ENCODE assay signal across 14 cellular contexts in genomic region chr19:16084067-16084685, GRCh38. TPM values are rescaled to one million over a fixed set of nuclear protein-coding genes. Genes with fewer than 3 reads are reported as not detected.
DNase-seq lines count a peak whose midpoint lies in the region; ATAC-seq, FAIRE-seq and TF ChIP-seq lines count a peak whose summit lies in the region.
"Had no signal": no experiment of that assay in that cellular context is flagged by ENCODE, and none has a peak within 500 bp of the region (broad histone marks: within the 10 kb centered on the region; RNA-seq: fewer than 3 reads in every experiment).

No MANE protein-coding gene starts in this region.

- CTCF ChIA-PET in A549 (lab: Yijun Ruan, JAX), result interaction anchor here (0.7 to 1.5 kb wide), 4 partner anchors 8 to 42 kb away, joined by 4 to 5 read pairs (median 4); no protein-coding TSS in a partner anchor

- H3K4me1 ChIP-seq in A549 (peaks cover 99% of the 10 kb centered on the region), GM23248 (ENCODE audit: insufficient read depth) (peaks cover 26% of the 10 kb centered on the region), psoas muscle (peaks cover 13% of the 10 kb centered on the region)

- no peak for TF ChIP-seq EP300 in A549 (IDR thresholded peaks at IDR 0.05)

- 94% methylated on average over 11 of the region's 11 CpGs for WGBS in A549 (ENCODE audit: missing lambda C conversion rate)
- WGBS in GM23248 (ENCODE audit: low coverage in 1 of 2, low lambda C conversion rate in 2 of 2, missing lambda C conversion rate in 2 of 2), 2 experiments, result 87 to 92% methylated on average over 11 of the region's 11 CpGs
- WGBS in psoas muscle, 3 donors, result 91 to 96% (median 93%) methylated on average over 11 of the region's 11 CpGs

- no peaks in the 10 kb centered on the region for H3K9me3 Mint-ChIP-seq in nephron progenitor cell

- no peak for TF ChIP-seq POLR2A in A549 (IDR thresholded peaks at IDR 0.05; ENCODE audit: low read length)

- H3K36me3 Mint-ChIP-seq in nephron progenitor cell (ENCODE audit: low read depth), result peaks cover 75% of the 10 kb centered on the region

- POLR2A ChIA-PET in A549 (lab: Yijun Ruan, JAX), result interaction anchor here (0.6 kb wide), 1 partner anchor 10 kb away, joined by 3 read pairs; no protein-coding TSS in a partner anchor

- FAIRE-seq in A549 (lab: Jason Lieb, UNC), result no peak
- FAIRE-seq: urothelium cell line had no signal

- H3K4me1 Mint-ChIP-seq in nephron progenitor cell, result peaks cover 46% of the 10 kb centered on the region

- H3K27me3 Mint-ChIP-seq in nephron progenitor cell (ENCODE audit: low read depth, poor library complexity), result no peaks in the 10 kb centered on the region

- peaks cover 5% of the 10 kb centered on the region; the same call in 1 of the 2 replicates for H4K20me1 ChIP-seq in GM23248 (ENCODE audit: insufficient read depth)

- peak overlapping the region; percentile 0; the same call in 1 of the 2 replicates for H3K9ac ChIP-seq in GM23248
- H3K9ac ChIP-seq: SK-N-SH had no signal

- ATAC-seq in A549 (no peak), GM21367 (IDR thresholded peaks at IDR 0.05; ENCODE audit: unreplicated experiment) (no peak), psoas muscle (no peak), GM18907 (IDR thresholded peaks at IDR 0.05; ENCODE audit: unreplicated experiment) (no peak)

- peaks cover 100% of the 10 kb centered on the region for H3K79me2 ChIP-seq in GM23248 (ENCODE audit: insufficient read depth)

- H3K9me3 ChIP-seq in A549 (no peaks in the 10 kb centered on the region), GM23248 (ENCODE audit: low read depth) (no peaks in the 10 kb centered on the region), psoas muscle (no peaks in the 10 kb centered on the region)
- H3K9me3 ChIP-seq: SK-N-SH had no signal

- H3F3A ChIP-seq in GM23248 (ENCODE audit: insufficient read depth), result peaks cover 89% of the 10 kb centered on the region

- no peak overlapping the region for H3K4me3 Mint-ChIP-seq in nephron progenitor cell

- H2AFZ ChIP-seq in GM23248, result no peak overlapping the region

- no peaks in the 10 kb centered on the region for H3K27me3 ChIP-seq in GM23248 (replicated peaks; ENCODE audit: insufficient read depth)
- H3K27me3 ChIP-seq in brain microvascular endothelial cell (replicated peaks), result no peaks in the 10 kb centered on the region
- H3K27me3 ChIP-seq in psoas muscle (ENCODE audit: insufficient read depth in 3 of 3, low read length in 2 of 3), result peaks cover 0 to 9% (median 0%) of the 10 kb centered on the region in 3 donors

- no peak for TF ChIP-seq RAD21 in A549 (conservative IDR thresholded peaks at IDR 0.05 in 1 of 2, IDR thresholded peaks at IDR 0.05 in 1 of 2)

- DNase-seq in A549 (ENCODE audit: low read depth in 1 of 2, low spot score in 1 of 2) (no peak), GM23248 (no peak), brain microvascular endothelial cell (no peak), nephron progenitor cell (no peak), psoas muscle (no peak)
- no peak for DNase-seq in stimulated activated CD4-positive, alpha-beta T cell treated with anti-CD3 and anti-CD28 coated beads, Interleukin-1b, Interleukin-23, amount 100 ng/mL, for 48 hours
- DNase-seq: effector memory CD4-positive, alpha-beta T cell; NCI-H187 treated with DMSO at 0.1 percent for 48 hours; SK-N-SH had no signal

- TF ChIP-seq CTCF in A549 (IDR thresholded peaks at IDR 0.05), result no peak
- TF ChIP-seq CTCF in brain microvascular endothelial cell (IDR thresholded peaks at IDR 0.05; ENCODE audit: low read depth, low read length, missing control alignments), result no peak
- TF ChIP-seq CTCF in nephron progenitor cell (IDR thresholded peaks at IDR 0.05), result no peak
- TF ChIP-seq CTCF in psoas muscle (IDR thresholded peaks at IDR 0.05), result no peak

- intact Hi-C loops in psoas muscle (cut with DNase I), result no loop called here

- H3K36me3 ChIP-seq in GM23248 (ENCODE audit: low read depth) (peaks cover 86% of the 10 kb centered on the region), brain microvascular endothelial cell (replicated peaks) (peaks cover 93% of the 10 kb centered on the region), psoas muscle (ENCODE audit: insufficient read depth in 1 of 2, low read depth in 1 of 2) (peaks cover 0 to 67% of the 10 kb centered on the region in 2 donors)

- in situ Hi-C loops in GM23248 (cut with MboI), result no loop called here
- in situ Hi-C loops in brain microvascular endothelial cell (cut with HindIII; ENCODE audit: low pct_ligation_motif_present, low sequenced_read_pairs), result no loop called here

- H3K4me2 ChIP-seq in A549 (peak overlapping the region; percentile 22; the same call in 1 of the 3 replicates), GM23248 (ENCODE audit: unreplicated experiment) (no peak overlapping the region)
- H3K4me2 ChIP-seq: SK-N-SH had no signal

- no peak overlapping the region for H3K4me3 ChIP-seq in A549
- H3K4me3 ChIP-seq in GM23248, result no peak overlapping the region
- H3K4me3 ChIP-seq in brain microvascular endothelial cell (ENCODE audit: low read depth, low read length), result no peak overlapping the region
- H3K4me3 ChIP-seq in psoas muscle, result no peak overlapping the region

- peak overlapping the region; percentile 95 for H3K27ac Mint-ChIP-seq in nephron progenitor cell

- H3K27ac ChIP-seq in A549, result peak overlapping the region; percentile 15 to 89; a peak in 4 of 6 replicates
- peak overlapping the region; percentile 99 for H3K27ac ChIP-seq in GM23248
- peak overlapping the region; percentile 27 for H3K27ac ChIP-seq in brain microvascular endothelial cell
- H3K27ac ChIP-seq in psoas muscle, result no peak overlapping the region
- H3K27ac ChIP-seq: C4-2B had no signal

- no peaks in the 10 kb centered on the region for H3K9me2 ChIP-seq in GM23248 (ENCODE audit: insufficient read depth)
- H3K9me2 ChIP-seq: SK-N-SH had no signal

TF ChIP-seq in A549, 52 proteins besides CTCF, POLR2A, EP300 and RAD21:
- TF ChIP-seq MAFK (IDR thresholded peaks at IDR 0.05; ENCODE audit: partially characterized antibody), result no peak
- no peak for TF ChIP-seq ZFP36 (IDR thresholded peaks at IDR 0.05; ENCODE audit: borderline replicate concordance, partially characterized antibody)
- peak; percentile 45; the same call in 1 of the 2 replicates for TF ChIP-seq POLR2AphosphoS2 (conservative IDR thresholded peaks at IDR 0.05; ENCODE audit: low read length)
- no peak for TF ChIP-seq NR3C1 (IDR thresholded peaks at IDR 0.05)

RNA-seq across cellular contexts. Expression of gene TPM4, which starts 7.9 kb away (rescaled TPM):
- polyA plus RNA-seq in A549 (2011; rRNA removed) (474 and 777 TPM in 2 replicates), A549 (2017; fragmentation: RNase III; extraction: RNeasy Plus Mini Kit Qiagen cat#74134 plus additional on column Dnase treatment) (610 to 921 TPM (median 860 TPM) in 3 replicates), GM23248 (2016; fragmentation: Nextera tagmentation; extraction: Ambion mirVana) (1,408 and 1,423 TPM in 2 replicates), psoas muscle (10 to 100 TPM; 24.3 to 43.2 (median 40.8) TPM)
- 359 and 388 TPM in 2 replicates for polyA plus RNA-seq in A549 (2012; cell fraction: cytosol; rRNA removed)
- 163 and 197 TPM in 2 replicates for polyA plus RNA-seq in A549 (2012; cell fraction: nucleus; rRNA removed)
- polyA minus RNA-seq in A549 (2011; rRNA and poly(A)+ RNA removed), result 186 and 201 TPM in 2 replicates
- 1,413 and 1,469 TPM in 2 replicates for total RNA-seq in GM23248 (2014; rRNA removed; shearing (Covaris generic))
- total RNA-seq in psoas muscle, result 10 to 100 TPM; 30.5 to 57.3 (median 42.5) TPM

RNA-seq across cellular contexts. Expression of gene RAB8A, which starts 27.5 kb away (rescaled TPM):
- polyA plus RNA-seq in A549 (2011; rRNA removed) (69.4 and 91.4 TPM in 2 replicates), A549 (2017; fragmentation: RNase III; extraction: RNeasy Plus Mini Kit Qiagen cat#74134 plus additional on column Dnase treatment) (89.2 to 101 TPM (median 90.1 TPM) in 3 replicates), GM23248 (2016; fragmentation: Nextera tagmentation; extraction: Ambion mirVana) (106 and 112 TPM in 2 replicates), psoas muscle (10 to 100 TPM in 1 of 3 donors, 1 to 10 TPM in 2; 7.1 to 13.0 (median 7.4) TPM)
- 55.9 and 57.1 TPM in 2 replicates for polyA plus RNA-seq in A549 (2012; cell fraction: cytosol; rRNA removed)
- polyA plus RNA-seq in A549 (2012; cell fraction: nucleus; rRNA removed), result 32.6 and 35.2 TPM in 2 replicates
- 99.1 and 130 TPM in 2 replicates for polyA minus RNA-seq in A549 (2011; rRNA and poly(A)+ RNA removed)
- 29.5 and 42.6 TPM in 2 replicates for total RNA-seq in GM23248 (2014; rRNA removed; shearing (Covaris generic))
- 10 to 100 TPM in 1 of 4 donors, 1 to 10 TPM in 3; 8.0 to 12.4 (median 8.9) TPM for total RNA-seq in psoas muscle

RNA-seq across cellular contexts. Expression of gene HSH2D, which starts 59.3 kb away (rescaled TPM):
- polyA plus RNA-seq in A549 (2011; rRNA removed) (0.05 and 0.16 TPM in 2 replicates), A549 (2017; fragmentation: RNase III; extraction: RNeasy Plus Mini Kit Qiagen cat#74134 plus additional on column Dnase treatment) (not detected in 3 replicates), GM23248 (2016; fragmentation: Nextera tagmentation; extraction: Ambion mirVana) (0.13 TPM in 1 of 2 replicates, not detected in the other), psoas muscle (under 1 TPM in 2 of 3 donors, not detected in 1; 0.10 to 0.12 TPM)
- not detected in 2 replicates for polyA plus RNA-seq in A549 (2012; cell fraction: cytosol; rRNA removed)
- not detected in 2 replicates for polyA plus RNA-seq in A549 (2012; cell fraction: nucleus; rRNA removed)
- not detected in 2 replicates for polyA minus RNA-seq in A549 (2011; rRNA and poly(A)+ RNA removed)
- total RNA-seq in GM23248 (2014; rRNA removed; shearing (Covaris generic)), result not detected in 2 replicates
- under 1 TPM in 3 of 4 donors, not detected in 1; 0.12 to 0.30 (median 0.17) TPM for total RNA-seq in psoas muscle
- total RNA-seq: H4 had no signal
- polyA plus RNA-seq: SK-N-SH had no signal
